In genomic region chr13:41416276-41416675, GRCh38 we compare ENCODE assay signal across 24 cellular contexts.
"Had no signal": no experiment of that assay in that cellular context is flagged by ENCODE, and none has a peak within 500 bp of the region (broad histone marks: within the 10 kb centered on the region; RNA-seq: fewer than 3 reads in every experiment).

No MANE protein-coding gene starts in this region.

- H3K4me1 Mint-ChIP-seq: activated naive CD4-positive, alpha-beta T cell treated with anti-CD3 and anti-CD28 coated beads, Interleukin-2, amount 50 U/mL, for 24 hours had no signal

- H3K9me3 Mint-ChIP-seq: activated naive CD4-positive, alpha-beta T cell treated with anti-CD3 and anti-CD28 coated beads, Interleukin-2, amount 50 U/mL, for 24 hours; T-helper 1 cell treated with Interleukin-12 subunit alpha and Interleukin-12 subunit beta and Interleukin-4 antibody, amounts not matched to agents 30 μg/mL and 1 μg/mL, for 36 hours had no signal

- H3K27ac Mint-ChIP-seq: activated CD8-positive, alpha-beta T cell treated with anti-CD3 and anti-CD28 coated beads for 36 hours; activated naive CD4-positive, alpha-beta T cell treated with anti-CD3 and anti-CD28 coated beads, Interleukin-2, amount 50 U/mL, for 24 hours; T-helper 1 cell treated with Interleukin-12 subunit alpha and Interleukin-12 subunit beta and Interleukin-4 antibody, amounts not matched to agents 30 μg/mL and 1 μg/mL, for 36 hours had no signal

- H3K4me1 ChIP-seq: ascending aorta, body of pancreas, SJSA1 had no signal

- H3K36me3 ChIP-seq: ascending aorta, SJSA1 had no signal

- DNase-seq: activated CD4-positive, alpha-beta T cell treated with anti-CD3 and anti-CD28 coated beads for 4 hours; activated CD8-positive, alpha-beta memory T cell treated with anti-CD3 and anti-CD28 coated beads, Interleukin-2, amount 50 U/mL, for 4 hours; activated CD8-positive, alpha-beta T cell treated with anti-CD3 and anti-CD28 coated beads for 36 hours; activated effector memory CD4-positive, alpha-beta T cell treated with Interleukin-2 at 50 U/mL for 16 hours; activated naive CD4-positive, alpha-beta T cell; amniotic stem cell; body of pancreas; central memory CD4-positive, alpha-beta T cell; Kasumi-1; NCI-H1048; NCI-H146; NCI-H187 treated with DMSO at 0.1 percent for 48 hours; NCI-H2081 treated with DMSO at 0.1 percent for 48 hours; NCI-H446; NCI-H524; PC-3; SHP77; SW 1271 had no signal

- H3K9me3 ChIP-seq: ascending aorta, body of pancreas, SJSA1 had no signal

- H3K27me3 ChIP-seq: ascending aorta, body of pancreas, SJSA1 had no signal

- ATAC-seq: activated CD4-positive, CD25-positive, alpha-beta regulatory T cell treated with anti-CD3 and anti-CD28 coated beads, Interleukin-2, amount 50 U/mL, for 24 hours; activated CD8-positive, alpha-beta T cell treated with anti-CD3 and anti-CD28 coated beads for 36 hours; body of pancreas; PC-3; SK-N-SH treated with all-trans-retinoic acid at 6 μM for 48 hours had no signal

- H3K4me3 ChIP-seq: ascending aorta, body of pancreas, SJSA1 had no signal

- H3K27me3 Mint-ChIP-seq: activated CD8-positive, alpha-beta T cell treated with anti-CD3 and anti-CD28 coated beads for 36 hours; activated naive CD4-positive, alpha-beta T cell treated with anti-CD3 and anti-CD28 coated beads, Interleukin-2, amount 50 U/mL, for 24 hours had no signal

- H3K27ac ChIP-seq: ascending aorta, body of pancreas, SJSA1 had no signal

- H3K4me3 Mint-ChIP-seq: activated CD8-positive, alpha-beta T cell treated with anti-CD3 and anti-CD28 coated beads for 36 hours; activated naive CD4-positive, alpha-beta T cell treated with anti-CD3 and anti-CD28 coated beads, Interleukin-2, amount 50 U/mL, for 24 hours; T-helper 1 cell treated with Interleukin-12 subunit alpha and Interleukin-12 subunit beta and Interleukin-4 antibody, amounts not matched to agents 30 μg/mL and 1 μg/mL, for 36 hours had no signal
